15 cellular contexts compared by ENCODE assay signal in the genomic region with DNA sequence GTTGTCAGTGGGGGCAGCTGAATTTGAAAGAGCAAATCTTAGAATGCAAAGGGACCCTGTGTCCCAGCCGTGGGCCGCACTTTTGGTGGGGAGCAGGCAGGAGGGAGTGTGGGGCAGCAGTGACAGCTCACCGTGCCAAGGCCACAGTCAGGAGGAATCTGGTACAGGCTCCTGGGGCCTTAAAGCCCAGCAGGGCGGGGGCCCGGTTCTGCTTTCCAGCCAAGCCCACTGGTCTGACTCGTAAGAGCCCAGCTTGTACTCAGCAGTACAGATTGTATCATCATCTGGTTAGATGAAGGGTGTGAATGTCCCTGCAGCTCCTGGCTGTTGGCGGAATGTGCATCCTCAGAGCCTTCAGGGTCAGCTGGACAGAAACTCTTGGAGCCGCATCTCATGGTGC. TPM values are rescaled to one million over a fixed set of nuclear protein-coding genes. Genes with fewer than 3 reads are reported as not detected.
DNase-seq lines count a peak whose midpoint lies in the region; ATAC-seq and TF ChIP-seq lines count a peak whose summit lies in the region.
"Had no signal": no experiment of that assay in that cellular context is flagged by ENCODE, and none has a peak within 500 bp of the region (broad histone marks: within the 10 kb centered on the region; RNA-seq: fewer than 3 reads in every experiment).

No MANE protein-coding gene starts in this region.

- peak overlapping the region; percentile 81 for H3K27ac ChIP-seq in cingulate gyrus (ENCODE audit: low read depth, low read length)
- H3K27ac ChIP-seq in lower lobe of right lung, result peak overlapping the region; percentile 71
- H3K27ac ChIP-seq: VCaP had no signal

- no peak overlapping the region for H3K4me3 ChIP-seq in lower lobe of right lung
- no peak overlapping the region for H3K4me3 ChIP-seq in HAP-1

- BruUV-seq in MCF 10A (replicated peaks; lab: Mats Ljungman, UMichigan), result no TSS peak

- POLR2A ChIA-PET in MCF 10A (lab: Yijun Ruan, JAX), result no interaction called here

- H3K27me3 ChIP-seq in lower lobe of right lung (ENCODE audit: low read depth) (no peaks in the 10 kb centered on the region), HAP-1 (ENCODE audit: low read depth) (no peaks in the 10 kb centered on the region)

- H3K4me1 ChIP-seq in lower lobe of right lung (peaks cover 69% of the 10 kb centered on the region), HAP-1 (peaks cover 7% of the 10 kb centered on the region; the same call in 1 of the 2 replicates)

- H3K36me3 ChIP-seq in lower lobe of right lung (peaks cover 33% of the 10 kb centered on the region), HAP-1 (replicated peaks) (peaks cover 14% of the 10 kb centered on the region)

- no peak overlapping the region for H3K4me3 Mint-ChIP-seq in stimulated activated effector memory CD8-positive, alpha-beta T cell treated with anti-CD3 and anti-CD28 coated beads, Interleukin-12 subunit alpha, Interleukin-12 subunit beta, amount 100 ng/mL, for 72 hours
- H3K4me3 Mint-ChIP-seq in MCF 10A (ENCODE audit: unreplicated experiment), result no peak overlapping the region
- no peak overlapping the region for H3K4me3 Mint-ChIP-seq in activated CD8-positive, alpha-beta memory T cell treated with anti-CD3 and anti-CD28 coated beads, Interleukin-2, amount 10 ng/mL, durations not matched to agents 7 days and 5 days

- ATAC-seq in lower lobe of right lung, result no peak
- ATAC-seq in stimulated activated effector memory CD8-positive, alpha-beta T cell treated with anti-CD3 and anti-CD28 coated beads, Interleukin-12 subunit alpha, Interleukin-12 subunit beta, amount 100 ng/mL, for 72 hours, result no peak
- no peak for ATAC-seq in activated CD8-positive, alpha-beta memory T cell treated with anti-CD3 and anti-CD28 coated beads, Interleukin-2, amount 10 ng/mL, durations not matched to agents 7 days and 5 days

- H3K27me3 Mint-ChIP-seq in MCF 10A (ENCODE audit: insufficient read depth, unreplicated experiment), result no peaks in the 10 kb centered on the region
- no peaks in the 10 kb centered on the region for H3K27me3 Mint-ChIP-seq in activated CD8-positive, alpha-beta memory T cell treated with anti-CD3 and anti-CD28 coated beads, Interleukin-2, amount 10 ng/mL, durations not matched to agents 7 days and 5 days

- no peaks in the 10 kb centered on the region for H3K9me3 ChIP-seq in lower lobe of right lung
- H3K9me3 ChIP-seq in HAP-1, result no peaks in the 10 kb centered on the region

- TF ChIP-seq CTCF in lower lobe of right lung (IDR thresholded peaks at IDR 0.05) (no peak), MCF 10A (IDR thresholded peaks at IDR 0.05; ENCODE audit: unreplicated experiment) (no peak)

- in situ Hi-C loops in HAP-1 (cut with MboI; ENCODE audit: low sequenced_read_pairs), result no loop called here

- intact Hi-C loops in lower lobe of right lung (cut with DNase I) (no loop called here), MCF 10A (cut with micrococcal nuclease) (no loop called here)

- H3K36me3 Mint-ChIP-seq in stimulated activated effector memory CD8-positive, alpha-beta T cell treated with anti-CD3 and anti-CD28 coated beads, Interleukin-12 subunit alpha, Interleukin-12 subunit beta, amount 100 ng/mL, for 72 hours, result peaks cover 7% of the 10 kb centered on the region
- peaks cover 20% of the 10 kb centered on the region for H3K36me3 Mint-ChIP-seq in MCF 10A (ENCODE audit: insufficient read depth, unreplicated experiment)
- H3K36me3 Mint-ChIP-seq in activated CD8-positive, alpha-beta memory T cell treated with anti-CD3 and anti-CD28 coated beads, Interleukin-2, amount 10 ng/mL, durations not matched to agents 7 days and 5 days, result no peaks in the 10 kb centered on the region

- H3K27ac Mint-ChIP-seq in stimulated activated effector memory CD8-positive, alpha-beta T cell treated with anti-CD3 and anti-CD28 coated beads, Interleukin-12 subunit alpha, Interleukin-12 subunit beta, amount 100 ng/mL, for 72 hours, result peak overlapping the region; percentile 90
- H3K27ac Mint-ChIP-seq in MCF 10A (ENCODE audit: low read depth, unreplicated experiment), result no peak overlapping the region
- H3K27ac Mint-ChIP-seq in activated CD8-positive, alpha-beta memory T cell treated with anti-CD3 and anti-CD28 coated beads, Interleukin-2, amount 10 ng/mL, durations not matched to agents 7 days and 5 days, result no peak overlapping the region

- CTCF ChIA-PET in MCF 10A (lab: Yijun Ruan, JAX), result interaction anchor here (0.5 kb wide), 1 partner anchor 258 kb away, joined by 3 read pairs; no protein-coding TSS in a partner anchor
- CTCF ChIA-PET in activated CD8-positive, alpha-beta memory T cell treated with anti-CD3 and anti-CD28 coated beads, Interleukin-2, amount 10 ng/mL, durations not matched to agents 7 days and 5 days (lab: Charles Lee), result interaction anchor here (1.4 kb wide), 1 partner anchor 30 kb away, joined by 4 read pairs; no protein-coding TSS in a partner anchor

- peak; percentile 22 for DNase-seq in LHCN-M2 (ENCODE audit: low read depth)
- peak; percentile 38 for DNase-seq in lower lobe of right lung
- DNase-seq in stimulated activated effector memory CD8-positive, alpha-beta T cell treated with anti-CD3 and anti-CD28 coated beads, Interleukin-12 subunit alpha, Interleukin-12 subunit beta, amount 100 ng/mL, for 72 hours (ENCODE audit: low spot score in 2 of 2), result no peak
- no peak for DNase-seq in MCF 10A (ENCODE audit: unreplicated experiment)
- no peak for DNase-seq in epidermal melanocyte (ENCODE audit: insufficient read length, low spot score)
- no peak for DNase-seq in HAP-1 (ENCODE audit: low spot score in 2 of 2)
- no peak for DNase-seq in activated CD8-positive, alpha-beta memory T cell treated with anti-CD3 and anti-CD28 coated beads, Interleukin-2, amount 10 ng/mL, durations not matched to agents 7 days and 5 days
- DNase-seq: activated naive CD4-positive, alpha-beta T cell treated with Interleukin-2 at 50 U/mL for 16 hours; AML-193; NCI-H1694; NCI-H526; retina; stimulated activated CD4-positive, alpha-beta T cell treated with anti-CD3 and anti-CD28 coated beads, Interleukin-4, amount 100 ng/mL, for 24 hours had no signal

- peaks cover 19% of the 10 kb centered on the region for H3K4me1 Mint-ChIP-seq in stimulated activated effector memory CD8-positive, alpha-beta T cell treated with anti-CD3 and anti-CD28 coated beads, Interleukin-12 subunit alpha, Interleukin-12 subunit beta, amount 100 ng/mL, for 72 hours
- peaks cover 3% of the 10 kb centered on the region for H3K4me1 Mint-ChIP-seq in MCF 10A (ENCODE audit: insufficient read depth, unreplicated experiment)
- H3K4me1 Mint-ChIP-seq in activated CD8-positive, alpha-beta memory T cell treated with anti-CD3 and anti-CD28 coated beads, Interleukin-2, amount 10 ng/mL, durations not matched to agents 7 days and 5 days, result peaks cover 17% of the 10 kb centered on the region

- no peaks in the 10 kb centered on the region for H3K9me3 Mint-ChIP-seq in stimulated activated effector memory CD8-positive, alpha-beta T cell treated with anti-CD3 and anti-CD28 coated beads, Interleukin-12 subunit alpha, Interleukin-12 subunit beta, amount 100 ng/mL, for 72 hours
- no peaks in the 10 kb centered on the region for H3K9me3 Mint-ChIP-seq in MCF 10A (ENCODE audit: unreplicated experiment)
- no peaks in the 10 kb centered on the region for H3K9me3 Mint-ChIP-seq in activated CD8-positive, alpha-beta memory T cell treated with anti-CD3 and anti-CD28 coated beads, Interleukin-2, amount 10 ng/mL, durations not matched to agents 7 days and 5 days (ENCODE audit: low read depth)

RNA-seq across cellular contexts. Expression of a gene that starts 30.5 kb away (rescaled TPM):
- 135 and 136 TPM in 2 replicates for total RNA-seq in LHCN-M2 (2014; rRNA removed)
- 155 TPM for polyA plus RNA-seq in LHCN-M2 (2012)
- 142 TPM for total RNA-seq in lower lobe of right lung
- 73.5 and 78.1 TPM in 2 replicates for total RNA-seq in MCF 10A (2022)
- 10 to 100 TPM; 58.7 to 86.9 TPM for total RNA-seq in activated CD8-positive, alpha-beta memory T cell treated with anti-CD3 and anti-CD28 coated beads, Interleukin-2, amount 10 ng/mL, durations not matched to agents 7 days and 5 days

Comparison
In these comparisons a context has a peak if more than half of its experiments do, and no peak if none do; other contexts are left out.
1. DNase-seq: peak in LHCN-M2 (single experiment) and lower lobe of right lung (single experiment); none in stimulated activated effector memory CD8-positive, alpha-beta T cell treated with anti-CD3 and anti-CD28 coated beads, Interleukin-12 subunit alpha, Interleukin-12 subunit beta, amount 100 ng/mL, for 72 hours (0 of 2), MCF 10A (single experiment), epidermal melanocyte (single experiment), HAP-1 (0 of 2) and activated CD8-positive, alpha-beta memory T cell treated with anti-CD3 and anti-CD28 coated beads, Interleukin-2, amount 10 ng/mL, durations not matched to agents 7 days and 5 days (single experiment).